ENCODE assay signal across 8 cellular contexts in genomic region chr11:68312780-68313573, GRCh38. TPM values are rescaled to one million over a fixed set of nuclear protein-coding genes. Genes with fewer than 3 reads are reported as not detected.
DNase-seq lines count a peak whose midpoint lies in the region; ATAC-seq and TF ChIP-seq lines count a peak whose summit lies in the region.

No MANE protein-coding gene starts in this region.

- ATAC-seq in right lobe of liver = peak; percentile 1 to 8 (median 2)
- no peak for ATAC-seq in HG03432 (IDR thresholded peaks at IDR 0.05; ENCODE audit: unreplicated experiment)

- peak overlapping the region; percentile 92 for H3K4me2 ChIP-seq in mammary epithelial cell (ENCODE audit: insufficient read depth, low read depth, low read length)

- no peaks in the 10 kb centered on the region for H4K20me1 ChIP-seq in mammary epithelial cell (ENCODE audit: insufficient read depth, low read length)

- TF ChIP-seq POLR2A in NB4 (IDR thresholded peaks at IDR 0.05; ENCODE audit: extremely low read depth, insufficient read length) = no peak
- TF ChIP-seq POLR2A in right lobe of liver (IDR thresholded peaks at IDR 0.05) = peak; percentile 13
- TF ChIP-seq POLR2A in thyroid gland (IDR thresholded peaks at IDR 0.05) = no peak

- CTCF ChIA-PET in mammary epithelial cell (lab: Charles Lee; ENCODE audit: low non-redundant PET) = no interaction called here

- peak overlapping the region; percentile 70 for H2AFZ ChIP-seq in mammary epithelial cell (ENCODE audit: low read depth, low read length)

- in situ Hi-C loops in mammary epithelial cell (cut with MboI; ENCODE audit: low sequenced_read_pairs in 2 of 2) = no loop called here

- WGBS in mammary epithelial cell (ENCODE audit: low coverage, missing lambda C conversion rate) = 0% methylated on average over 23 of the region's 102 CpGs
- WGBS in right lobe of liver (ENCODE audit: insufficient coverage, low coverage, low lambda C conversion rate, missing lambda C conversion rate) = 0% methylated on average over 7 of the region's 102 CpGs
- 0 to 2% methylated on average over 4 to 8 of the region's 102 CpGs for WGBS in thyroid gland, 2 donors

- BruUV-seq in mammary epithelial cell (replicated peaks; lab: Mats Ljungman, UMichigan) = no TSS peak

- TF ChIP-seq CTCF in GM10266 (IDR thresholded peaks at IDR 0.05; ENCODE audit: control insufficient read depth, insufficient read depth, low read depth, missing control alignments) (no peak), NB4 (IDR thresholded peaks at IDR 0.05; ENCODE audit: low read depth, low read length) (no peak), mammary epithelial cell (conservative IDR thresholded peaks at IDR 0.05 in 1 of 2, IDR thresholded peaks at IDR 0.05 in 1 of 2; ENCODE audit: extremely low read depth in 1 of 2, insufficient read depth in 1 of 2, low read depth in 1 of 2, low read length in 2 of 2) (no peak), right lobe of liver (IDR thresholded peaks at IDR 0.05) (no peak), thyroid gland (IDR thresholded peaks at IDR 0.05) (no peak)

- H3K9me3 ChIP-seq in mammary epithelial cell (replicated peaks; ENCODE audit: insufficient read depth, low read length) = no peaks in the 10 kb centered on the region
- H3K9me3 ChIP-seq in right lobe of liver = no peaks in the 10 kb centered on the region
- no peaks in the 10 kb centered on the region for H3K9me3 ChIP-seq in thyroid gland

- peaks cover 50% of the 10 kb centered on the region for H3K79me2 ChIP-seq in mammary epithelial cell (ENCODE audit: insufficient read depth, low read length)

- H3K4me3 ChIP-seq in NB4 (ENCODE audit: low read depth, low read length) (peak overlapping the region; percentile 76), mammary epithelial cell (replicated peaks in 1 of 3; ENCODE audit: insufficient read depth in 1 of 3, low read depth in 2 of 3, low read length in 3 of 3) (peak overlapping the region; percentile 62 to 67 (median 64)), right lobe of liver (peak overlapping the region; percentile 67 to 75 (median 74)), thyroid gland (replicated peaks in 1 of 3) (peak overlapping the region; percentile 47 to 76 (median 65))

- dilution Hi-C loops in mammary epithelial cell (cut with HindIII; ENCODE audit: low sequenced_read_pairs) = no loop called here

- H3K27ac ChIP-seq in mammary epithelial cell (ENCODE audit: insufficient read depth, low read depth, low read length) = peak overlapping the region; percentile 69
- peak overlapping the region; percentile 93 to 95 (median 94) for H3K27ac ChIP-seq in right lobe of liver
- peak overlapping the region; percentile 76 to 92 (median 82) for H3K27ac ChIP-seq in thyroid gland

- H3K27me3 ChIP-seq in mammary epithelial cell (ENCODE audit: insufficient read depth, low read length) = no peaks in the 10 kb centered on the region
- no peaks in the 10 kb centered on the region for H3K27me3 ChIP-seq in right lobe of liver
- H3K27me3 ChIP-seq in thyroid gland = no peaks in the 10 kb centered on the region

- peak; percentile 73 for DNase-seq in GM10266 (ENCODE audit: extremely low spot score)
- peak; percentile 53 for DNase-seq in NB4 (ENCODE audit: low read depth)
- no peak for DNase-seq in mammary epithelial cell
- peak in 1 of 3 donors; percentile 59 for DNase-seq in right lobe of liver
- DNase-seq in thyroid gland = peak; percentile 30 to 31
- DNase-seq in midbrain (lab: John Stamatoyannopoulos, UW) = no peak
- no peak for DNase-seq in NCI-H146 treated with DMSO at 0.1 percent for 48 hours (lab: John Stamatoyannopoulos, UW; ENCODE audit: unreplicated experiment)

- no peaks in the 10 kb centered on the region for H3K36me3 ChIP-seq in mammary epithelial cell (ENCODE audit: insufficient read depth, low read length)
- H3K36me3 ChIP-seq in right lobe of liver = no peaks in the 10 kb centered on the region
- H3K36me3 ChIP-seq in thyroid gland = no peaks in the 10 kb centered on the region

- peak overlapping the region; percentile 60 for H3K9ac ChIP-seq in mammary epithelial cell (ENCODE audit: insufficient read depth, low read length)

- peaks cover 38% of the 10 kb centered on the region for H3K4me1 ChIP-seq in mammary epithelial cell (ENCODE audit: insufficient read depth, low read length)
- peaks cover 0 to 30% (median 16%) of the 10 kb centered on the region in 4 donors for H3K4me1 ChIP-seq in right lobe of liver
- H3K4me1 ChIP-seq in thyroid gland = peaks cover 42% of the 10 kb centered on the region in 2 donors

- intact Hi-C loops in mammary epithelial cell (cut with micrococcal nuclease) (loop anchor here (2.0 kb wide), 1 partner anchor 72 kb away; no protein-coding TSS in a partner anchor), right lobe of liver (cut with DNase I) (loop anchor here in 1 of 2 donors (10.0 kb wide), 1 partner anchor 72 kb away; no protein-coding TSS in a partner anchor), thyroid gland (cut with DNase I) (loop anchor here (5.0 kb wide), 1 partner anchor 69 kb away; no protein-coding TSS in a partner anchor)

RNA-seq across cellular contexts. Expression of gene LRP5, which starts 0.6 kb away (rescaled TPM):
- total RNA-seq in mammary epithelial cell (10 to 100 TPM; 32.6 to 41.7 TPM), right lobe of liver (100 to 1,000 TPM in 2 of 6 experiments, 10 to 100 TPM in 4; 74.4 to 120 (median 88.2) TPM), thyroid gland (10 to 100 TPM; 45.8 to 75.5 (median 54.3) TPM)
- 13.5 TPM for polyA plus RNA-seq in mammary epithelial cell
- 19.7 TPM for polyA minus RNA-seq in mammary epithelial cell

RNA-seq across cellular contexts. Expression of gene C11orf24, which starts 41.2 kb away (rescaled TPM):
- total RNA-seq in mammary epithelial cell (10 to 100 TPM; 30.2 to 64.3 TPM), right lobe of liver (10 to 100 TPM; 39.4 to 70.9 (median 62.4) TPM), thyroid gland (10 to 100 TPM; 12.4 to 28.3 (median 24.4) TPM)
- polyA plus RNA-seq in mammary epithelial cell = 46.5 TPM
- polyA minus RNA-seq in mammary epithelial cell = 47.1 TPM

Comparison
In these comparisons a context has a peak if more than half of its experiments do, and no peak if none do; other contexts are left out.
1. DNase-seq: peak in GM10266 (single experiment), NB4 (single experiment) and thyroid gland (2 of 2); none in mammary epithelial cell (single experiment), midbrain (single experiment) and NCI-H146 treated with DMSO at 0.1 percent for 48 hours (single experiment).
2. Peak in every context shown above with its lines, with median percentiles within 50 percentile points of each other: H3K4me3 ChIP-seq and H3K27ac ChIP-seq.